8 cellular contexts compared by ENCODE assay signal in the genomic region with DNA sequence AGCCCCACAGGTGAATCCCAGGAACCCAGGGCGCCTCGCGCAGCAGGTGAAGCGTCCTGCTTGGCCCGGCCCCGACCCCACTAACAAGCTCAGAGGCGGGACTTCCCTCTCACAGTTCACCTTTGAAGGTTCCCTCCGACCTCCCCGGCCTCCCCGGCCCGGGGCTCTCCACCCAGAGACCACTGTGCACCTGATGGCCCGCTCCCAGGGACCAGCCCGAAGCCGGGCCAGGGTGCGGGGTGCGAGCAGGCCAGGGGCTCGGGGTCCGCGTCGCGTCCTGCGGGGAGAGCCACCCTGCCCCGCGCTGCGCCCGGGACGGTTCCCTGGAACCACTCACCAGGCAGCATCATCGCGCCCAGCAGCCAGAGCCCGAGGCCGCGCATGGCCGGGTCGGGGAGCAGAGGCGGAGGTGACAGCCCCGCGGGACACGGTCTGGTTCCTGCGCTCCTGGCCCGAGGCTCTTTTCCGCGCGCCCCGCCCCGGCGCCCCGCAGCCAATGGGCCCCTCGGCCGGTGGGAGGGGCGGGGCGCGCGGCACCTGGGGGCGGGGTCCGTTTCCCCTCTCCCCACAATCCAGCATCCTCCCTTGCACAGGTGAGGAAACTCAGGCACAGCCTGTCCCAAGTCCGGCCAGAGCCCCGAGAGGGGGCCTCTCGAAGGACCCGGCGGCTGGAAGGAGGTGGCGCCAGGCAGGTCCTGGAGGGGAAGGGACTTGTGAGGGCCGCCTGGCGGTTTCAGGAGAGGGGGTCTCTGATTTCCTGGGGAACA. TPM values are rescaled to one million over a fixed set of nuclear protein-coding genes. Genes with fewer than 3 reads are reported as not detected.
DNase-seq lines count a peak whose midpoint lies in the region; ATAC-seq and TF ChIP-seq lines count a peak whose summit lies in the region.

ADAM8 (minus strand) TSS at position 434 of the 767 bp plus-strand sequence; CDS start at position 383, 51 bp downstream.

- H3K27ac Mint-ChIP-seq in activated CD4-positive, alpha-beta T cell treated with anti-CD3 and anti-CD28 coated beads for 36 hours = peak within 1 kb of the TSS; percentile 90
- no peak within 1 kb of the TSS for H3K27ac Mint-ChIP-seq in endothelial cell (ENCODE audit: unreplicated experiment)

- peaks cover 19% of the 10 kb centered on the region for H3K4me1 Mint-ChIP-seq in activated CD4-positive, alpha-beta T cell treated with anti-CD3 and anti-CD28 coated beads for 36 hours
- H3K4me1 Mint-ChIP-seq in endothelial cell (ENCODE audit: unreplicated experiment) = no peaks in the 10 kb centered on the region

- peaks cover 25% of the 10 kb centered on the region for H3K36me3 ChIP-seq in right atrium auricular region
- peaks cover 11% of the 10 kb centered on the region for H3K36me3 ChIP-seq in osteoblast (ENCODE audit: insufficient read depth, low read length)

- peaks cover 17% of the 10 kb centered on the region for H3K36me3 Mint-ChIP-seq in activated CD4-positive, alpha-beta T cell treated with anti-CD3 and anti-CD28 coated beads for 36 hours (ENCODE audit: low read depth)
- no peaks in the 10 kb centered on the region for H3K36me3 Mint-ChIP-seq in endothelial cell (ENCODE audit: low read depth, unreplicated experiment)

- peaks cover 0 to 22% of the 10 kb centered on the region in 2 donors for H3K4me1 ChIP-seq in right atrium auricular region
- H3K4me1 ChIP-seq in osteoblast (ENCODE audit: insufficient read depth, low read length) = no peaks in the 10 kb centered on the region

- no peak within 1 kb of the TSS for H3K4me2 ChIP-seq in osteoblast (ENCODE audit: insufficient read depth, low read length)

- H3K9me3 ChIP-seq in right atrium auricular region (no peaks in the 10 kb centered on the region), osteoblast (ENCODE audit: low read depth, low read length) (no peaks in the 10 kb centered on the region)

- POLR2A ChIA-PET in activated CD4-positive, alpha-beta T cell treated with anti-CD3 and anti-CD28 coated beads for 36 hours (lab: Charles Lee) = interaction anchor here (0.7 to 2.0 kb wide), 3 partner anchors 16 to 81 kb away, joined by 4 to 8 read pairs (median 4); partner anchors contain the start of gene FUOM

- ATAC-seq in Right ventricle myocardium inferior = peak; percentile 12
- peak; percentile 30 for ATAC-seq in HG03196 (IDR thresholded peaks at IDR 0.05; ENCODE audit: unreplicated experiment)
- peak; percentile 55 for ATAC-seq in activated CD4-positive, alpha-beta T cell treated with anti-CD3 and anti-CD28 coated beads for 36 hours

- H3K27ac ChIP-seq in right atrium auricular region = no peak within 1 kb of the TSS
- no peak within 1 kb of the TSS for H3K27ac ChIP-seq in osteoblast (ENCODE audit: low read depth, low read length)

- no peaks in the 10 kb centered on the region for H3K79me2 ChIP-seq in osteoblast (ENCODE audit: insufficient read depth, low read length)

- H3K9me3 Mint-ChIP-seq in activated CD4-positive, alpha-beta T cell treated with anti-CD3 and anti-CD28 coated beads for 36 hours (ENCODE audit: low read depth) = no peaks in the 10 kb centered on the region
- no peaks in the 10 kb centered on the region for H3K9me3 Mint-ChIP-seq in endothelial cell (ENCODE audit: unreplicated experiment)

- no peak within 1 kb of the TSS for H2AFZ ChIP-seq in osteoblast (ENCODE audit: low read length)

- intact Hi-C loops in Right ventricle myocardium inferior (cut with DNase I) = no loop called here
- intact Hi-C loops in activated CD4-positive, alpha-beta T cell treated with anti-CD3 and anti-CD28 coated beads for 36 hours (cut with DNase I, micrococcal nuclease) = loop anchor here in 1 of 2 experiments (1.0 kb wide), 1 partner anchor 82 kb away; the partner anchor contains the start of gene FUOM

- H3K4me3 ChIP-seq in right atrium auricular region (peak within 1 kb of the TSS in 1 of 2 donors; percentile 13), osteoblast (ENCODE audit: insufficient read depth, low read length) (no peak within 1 kb of the TSS)

- peaks cover 5% of the 10 kb centered on the region in 2 donors for H3K27me3 ChIP-seq in right atrium auricular region
- peaks cover 19% of the 10 kb centered on the region for H3K27me3 ChIP-seq in osteoblast (ENCODE audit: insufficient read depth, low read length)

- CTCF ChIA-PET in activated CD4-positive, alpha-beta T cell treated with anti-CD3 and anti-CD28 coated beads for 36 hours (lab: Charles Lee) = interaction anchor here (1.2 to 2.0 kb wide), 3 partner anchors 14 to 27 kb away, joined by 3 to 12 read pairs (median 4); no protein-coding TSS in a partner anchor

- TF ChIP-seq CTCF in right atrium auricular region (IDR thresholded peaks at IDR 0.05) (no peak), endothelial cell (IDR thresholded peaks at IDR 0.05; ENCODE audit: unreplicated experiment) (no peak), osteoblast (IDR thresholded peaks at IDR 0.05; ENCODE audit: extremely low read depth, low read depth, low read length) (no peak)

- H4K20me1 ChIP-seq in osteoblast (ENCODE audit: insufficient read depth, low read length) = peaks cover 10% of the 10 kb centered on the region

- H3K27me3 Mint-ChIP-seq in activated CD4-positive, alpha-beta T cell treated with anti-CD3 and anti-CD28 coated beads for 36 hours = no peaks in the 10 kb centered on the region
- H3K27me3 Mint-ChIP-seq in endothelial cell (ENCODE audit: unreplicated experiment) = no peaks in the 10 kb centered on the region

- peak within 1 kb of the TSS; percentile 92 for H3K4me3 Mint-ChIP-seq in activated CD4-positive, alpha-beta T cell treated with anti-CD3 and anti-CD28 coated beads for 36 hours
- no peak within 1 kb of the TSS for H3K4me3 Mint-ChIP-seq in endothelial cell (ENCODE audit: unreplicated experiment)

- DNase-seq in Right ventricle myocardium inferior (ENCODE audit: missing footprints) (peak; percentile 88), right atrium auricular region (ENCODE audit: low spot score) (no peak), endothelial cell (ENCODE audit: low spot score) (peak; percentile 41), osteoblast (ENCODE audit: insufficient read length, low spot score, missing footprints) (peak; percentile 95), NCI-H2196 (lab: John Stamatoyannopoulos, UW; ENCODE audit: unreplicated experiment) (no peak), NCI-H1694 (lab: John Stamatoyannopoulos, UW) (no peak)
- DNase-seq in activated CD4-positive, alpha-beta T cell treated with anti-CD3 and anti-CD28 coated beads for 36 hours = peak; percentile 86

RNA-seq across cellular contexts. Expression of gene ADAM8, which starts in this region (rescaled TPM):
- 2.0 TPM for total RNA-seq in Right ventricle myocardium inferior
- total RNA-seq in right atrium auricular region = 1 to 10 TPM in 1 of 2 donors, under 1 TPM in 1; 0.82 to 1.5 TPM
- 100 to 1,000 TPM; 124 to 176 TPM for total RNA-seq in activated CD4-positive, alpha-beta T cell treated with anti-CD3 and anti-CD28 coated beads for 36 hours
- total RNA-seq in endothelial cell (ENCODE audit: unreplicated experiment) = 1.5 TPM
- 1.2 and 2.2 TPM in 2 replicates for total RNA-seq in osteoblast

Comparison
In these comparisons a context has a peak if more than half of its experiments do, and no peak if none do; other contexts are left out.
1. RNA of gene ADAM8 (total RNA-seq): 124 to 176 TPM in activated CD4-positive, alpha-beta T cell treated with anti-CD3 and anti-CD28 coated beads for 36 hours; 1.2 to 2.2 TPM in osteoblast, 2.0 TPM in Right ventricle myocardium inferior (single experiment), 0.82 to 1.5 TPM in right atrium auricular region and 1.5 TPM in endothelial cell (single experiment); every median in the first group is over 10 times any median in the second.
2. DNase-seq: peak in Right ventricle myocardium inferior (single experiment), activated CD4-positive, alpha-beta T cell treated with anti-CD3 and anti-CD28 coated beads for 36 hours (single experiment), endothelial cell (single experiment) and osteoblast (single experiment); none in right atrium auricular region (single experiment), NCI-H2196 (single experiment) and NCI-H1694 (single experiment).
3. Peak in every context shown above with its lines, with median percentiles within 50 percentile points of each other: ATAC-seq.